12 cellular contexts compared by ENCODE assay signal in genomic region chr22:36010090-36010489, GRCh38. TPM values are rescaled to one million over a fixed set of nuclear protein-coding genes. Genes with fewer than 3 reads are reported as not detected.
DNase-seq lines count a peak whose midpoint lies in the region; ATAC-seq, FAIRE-seq and TF ChIP-seq lines count a peak whose summit lies in the region.
"Had no signal": no experiment of that assay in that cellular context is flagged by ENCODE, and none has a peak within 500 bp of the region (broad histone marks: within the 10 kb centered on the region; RNA-seq: fewer than 3 reads in every experiment).

No MANE protein-coding gene starts in this region.

- ATAC-seq in heart right ventricle: peak in 7 of 8 donors; percentile 19 to 50 (median 42)

- no peak overlapping the region for H3K4me3 ChIP-seq in heart right ventricle
- no peak overlapping the region for H3K4me3 ChIP-seq in sigmoid colon
- H3K4me3 ChIP-seq in thyroid gland (replicated peaks in 1 of 3): no peak overlapping the region

- WGBS in heart right ventricle, 2 donors: 39 to 46% methylated on average over 10 of the region's 10 CpGs
- WGBS in sigmoid colon, 2 donors: 85 to 89% methylated on average over 10 of the region's 10 CpGs
- WGBS in thyroid gland, 2 donors: 64 to 65% methylated on average over 10 of the region's 10 CpGs

- H3K9me3 ChIP-seq in heart right ventricle (no peaks in the 10 kb centered on the region), sigmoid colon (no peaks in the 10 kb centered on the region), thyroid gland (no peaks in the 10 kb centered on the region)
- H3K9me3 ChIP-seq: Caco-2 had no signal

- no peak for TF ChIP-seq EP300 in sigmoid colon (IDR thresholded peaks at IDR 0.05)

- no peak for FAIRE-seq in GM12891 (lab: Jason Lieb, UNC)

- TF ChIP-seq POLR2A in sigmoid colon (IDR thresholded peaks at IDR 0.05) (no peak), GM12891 (IDR thresholded peaks at IDR 0.05; ENCODE audit: low read depth, low read length) (no peak), thyroid gland (IDR thresholded peaks at IDR 0.05) (no peak)

- H3K27ac ChIP-seq in heart right ventricle (peak overlapping the region in 2 of 10 donors; percentile 1 to 21), sigmoid colon (peak overlapping the region; percentile 55 to 67 (median 61)), thyroid gland (no peak overlapping the region)

- H3K36me3 ChIP-seq in heart right ventricle: no peaks in the 10 kb centered on the region
- no peaks in the 10 kb centered on the region for H3K36me3 ChIP-seq in sigmoid colon
- no peaks in the 10 kb centered on the region for H3K36me3 ChIP-seq in thyroid gland

- peak; percentile 64 for DNase-seq in HuH-7 (ENCODE audit: low spot score)
- peak; percentile 86 to 96 for DNase-seq in NCI-H524 (lab: John Stamatoyannopoulos, UW)
- DNase-seq in heart right ventricle: no peak
- DNase-seq in sigmoid colon: no peak
- no peak for DNase-seq in GM12891 (ENCODE audit: insufficient read length, low spot score)
- no peak for DNase-seq in thyroid gland
- DNase-seq in activated CD4-positive, alpha-beta T cell treated with anti-CD3 and anti-CD28 coated beads for 1 hour: no peak
- DNase-seq: activated CD4-positive, CD25-positive, alpha-beta regulatory T cell; Caco-2; central memory CD4-positive, alpha-beta T cell; SHP77 treated with DMSO at 0.1 percent for 48 hours; trophoblast cell had no signal

- H3K4me1 ChIP-seq in heart right ventricle (peaks cover 2 to 85% (median 33%) of the 10 kb centered on the region in 9 donors), sigmoid colon (peaks cover 0 to 91% (median 74%) of the 10 kb centered on the region in 4 donors), thyroid gland (peaks cover 4 to 18% of the 10 kb centered on the region in 2 donors)

- TF ChIP-seq CTCF in heart right ventricle (IDR thresholded peaks at IDR 0.05) (no peak), sigmoid colon (IDR thresholded peaks at IDR 0.05) (no peak), thyroid gland (IDR thresholded peaks at IDR 0.05) (no peak)

- intact Hi-C loops in heart right ventricle (cut with DNase I) (no loop called here), sigmoid colon (cut with DNase I) (no loop called here), thyroid gland (cut with DNase I) (no loop called here)

- H3K27me3 ChIP-seq in heart right ventricle (no peaks in the 10 kb centered on the region), sigmoid colon (no peaks in the 10 kb centered on the region), thyroid gland (no peaks in the 10 kb centered on the region)

TF ChIP-seq in GM12891, 5 proteins besides CTCF, POLR2A, EP300 and RAD21:
- no peak for TF ChIP-seq POLR2AphosphoS5 (IDR thresholded peaks at IDR 0.05; ENCODE audit: low read depth, low read length)
- TF ChIP-seq TAF1 (IDR thresholded peaks at IDR 0.05; ENCODE audit: low read depth, low read length): no peak
- TF ChIP-seq PAX5 (IDR thresholded peaks at IDR 0.05; ENCODE audit: insufficient read depth, low read length, severe bottlenecking): no peak
- TF ChIP-seq POU2F2 (IDR thresholded peaks at IDR 0.05; ENCODE audit: low read depth, low read length): no peak
- no peak for TF ChIP-seq SPI1 (IDR thresholded peaks at IDR 0.05; ENCODE audit: low read depth, low read length)

RNA-seq across cellular contexts. Expression of gene RBFOX2, which starts 18.5 kb away (rescaled TPM):
- 100 to 1,000 TPM in 4 of 10 donors, 10 to 100 TPM in 6; 68.3 to 105 (median 95.0) TPM for total RNA-seq in heart right ventricle
- polyA plus RNA-seq in heart right ventricle: 10 to 100 TPM; 18.0 to 36.0 TPM
- 100 to 1,000 TPM; 138 to 164 (median 148) TPM for total RNA-seq in sigmoid colon
- 10 to 100 TPM; 11.6 to 32.4 (median 15.6) TPM for polyA plus RNA-seq in sigmoid colon
- polyA plus RNA-seq in GM12891 (2012; ENCODE audit: low read depth, missing spikeins): 0.09 TPM
- 100 to 1,000 TPM; 103 to 139 (median 108) TPM for total RNA-seq in thyroid gland

Comparison
In these comparisons a context has a peak if more than half of its experiments do, and no peak if none do; other contexts are left out.
1. DNase-seq: peak in HuH-7 (single experiment) and NCI-H524 (2 of 2); none in heart right ventricle (0 of 2), sigmoid colon (single experiment), GM12891 (single experiment), thyroid gland (0 of 2) and activated CD4-positive, alpha-beta T cell treated with anti-CD3 and anti-CD28 coated beads for 1 hour (single experiment).
2. H3K27ac ChIP-seq: peak in sigmoid colon (4 of 4); none in thyroid gland (0 of 3).